Comparison of ENCODE assay signal across 18 cellular contexts in the genomic region with DNA sequence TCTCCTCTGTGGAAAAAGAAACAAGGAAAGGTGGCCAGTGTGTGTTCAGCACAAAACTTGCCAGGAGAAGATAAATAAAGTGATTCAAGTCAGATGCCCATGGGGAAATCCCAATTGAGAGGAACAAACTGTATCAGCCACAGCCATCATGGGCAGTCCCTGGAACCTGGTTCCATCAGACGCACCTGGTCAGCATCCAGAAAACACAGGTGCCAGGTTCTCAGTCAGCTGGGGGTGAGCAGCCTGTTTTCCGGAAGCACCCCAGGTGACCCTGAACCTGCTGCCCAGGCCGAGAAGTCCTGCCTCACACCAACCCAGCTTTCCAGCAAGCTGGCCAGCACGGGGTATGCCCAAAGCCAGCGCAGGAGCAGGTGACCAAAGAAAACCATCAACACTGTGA. TPM values are rescaled to one million over a fixed set of nuclear protein-coding genes. Genes with fewer than 3 reads are reported as not detected.
A peak's percentile ranks its signal among the peaks of the same experiment; 100 is the strongest.
DNase-seq lines count a peak whose midpoint lies in the region; ATAC-seq and TF ChIP-seq lines count a peak whose summit lies in the region.
"Had no signal": no experiment of that assay in that cellular context is flagged by ENCODE, and none has a peak within 500 bp of the region (broad histone marks: within the 10 kb centered on the region; RNA-seq: fewer than 3 reads in every experiment).

No MANE protein-coding gene starts in this region.

- H3K4me3 ChIP-seq in lower lobe of right lung (no peak overlapping the region), gastrocnemius medialis (no peak overlapping the region)
- H3K4me3 ChIP-seq: K562 had no signal

- no peaks in the 10 kb centered on the region for H3K4me1 Mint-ChIP-seq in activated T-helper 17 cell treated with anti-CD3 and anti-CD28 coated beads, Interleukin-2, amount 50 U/mL, for 72 hours
- H3K4me1 Mint-ChIP-seq: CD14-positive monocyte, naive B cell had no signal

- no peaks in the 10 kb centered on the region for H3K36me3 Mint-ChIP-seq in activated T-helper 17 cell treated with anti-CD3 and anti-CD28 coated beads, Interleukin-2, amount 50 U/mL, for 72 hours (ENCODE audit: low read depth)
- H3K36me3 Mint-ChIP-seq: CD14-positive monocyte, naive B cell had no signal

- no peaks in the 10 kb centered on the region for H3K27me3 ChIP-seq in lower lobe of right lung (ENCODE audit: low read depth)
- no peaks in the 10 kb centered on the region for H3K27me3 ChIP-seq in gastrocnemius medialis

- DNase-seq in G401 (ENCODE audit: low spot score) (peak; percentile 94), lower lobe of right lung (peak; percentile 45), gastrocnemius medialis (no peak), GDM1 (lab: John Stamatoyannopoulos, UW) (no peak), NCI-H1105 treated with DMSO at 0.1 percent for 48 hours (lab: John Stamatoyannopoulos, UW) (no peak), hippocampal formation (lab: John Stamatoyannopoulos, UW) (no peak)
- DNase-seq: activated CD4-positive, alpha-beta memory T cell treated with anti-CD3 and anti-CD28 coated beads, Interleukin-2, amount 10 ng/mL, durations not matched to agents 7 days and 5 days; activated naive CD4-positive, alpha-beta T cell treated with anti-CD3 and anti-CD28 coated beads for 36 hours; amniotic stem cell; naive B cell; NCI-H1694 treated with DMSO at 0.1 percent for 48 hours; right cardiac atrium; stimulated activated naive CD8-positive, alpha-beta T cell treated with anti-CD3 and anti-CD28 coated beads, Interleukin-15, amount 100 ng/mL, for 72 hours; T1000 had no signal

- no peak for TF ChIP-seq CTCF in lower lobe of right lung (IDR thresholded peaks at IDR 0.05)
- TF ChIP-seq CTCF in gastrocnemius medialis (IDR thresholded peaks at IDR 0.05 in 4 of 5, conservative IDR thresholded peaks at IDR 0.05 in 1 of 5): no peak

- no peaks in the 10 kb centered on the region for H3K36me3 ChIP-seq in lower lobe of right lung
- H3K36me3 ChIP-seq in gastrocnemius medialis: no peaks in the 10 kb centered on the region

- TF ChIP-seq POLR2A in gastrocnemius medialis (IDR thresholded peaks at IDR 0.05): no peak

- intact Hi-C loops in lower lobe of right lung (cut with DNase I) (no loop called here), gastrocnemius medialis (cut with DNase I; ENCODE audit: low total_unique reads) (no loop called here)

- no peaks in the 10 kb centered on the region for H3K9me3 Mint-ChIP-seq in activated T-helper 17 cell treated with anti-CD3 and anti-CD28 coated beads, Interleukin-2, amount 50 U/mL, for 72 hours
- H3K9me3 Mint-ChIP-seq: activated CD4-positive, alpha-beta memory T cell treated with anti-CD3 and anti-CD28 coated beads, Interleukin-2, amount 10 ng/mL, durations not matched to agents 7 days and 5 days; activated naive CD4-positive, alpha-beta T cell treated with anti-CD3 and anti-CD28 coated beads for 36 hours; dendritic cell treated with granulocyte-macrophage colony-stimulating factor and Interleukin-4, amounts not matched to agents 40 ng/mL and 50 ng/mL, for 4 days; stimulated activated naive CD8-positive, alpha-beta T cell treated with anti-CD3 and anti-CD28 coated beads, Interleukin-15, amount 100 ng/mL, for 72 hours had no signal

- H3K27ac ChIP-seq in lower lobe of right lung: no peak overlapping the region
- H3K27ac ChIP-seq in gastrocnemius medialis: peak overlapping the region in 1 of 4 donors; percentile 57

- no peaks in the 10 kb centered on the region for H3K27me3 Mint-ChIP-seq in activated T-helper 17 cell treated with anti-CD3 and anti-CD28 coated beads, Interleukin-2, amount 50 U/mL, for 72 hours
- H3K27me3 Mint-ChIP-seq: stimulated activated naive CD8-positive, alpha-beta T cell treated with anti-CD3 and anti-CD28 coated beads, Interleukin-15, amount 100 ng/mL, for 72 hours had no signal

- in situ Hi-C loops in G401 (cut with HindIII; ENCODE audit: low sequenced_read_pairs) (no loop called here), gastrocnemius medialis (cut with MboI; ENCODE audit: low sequenced_read_pairs in 4 of 4) (no loop called here)

- ATAC-seq in activated T-helper 17 cell treated with anti-CD3 and anti-CD28 coated beads, Interleukin-2, amount 50 U/mL, for 72 hours (replicated peaks): no peak
- ATAC-seq in lower lobe of right lung (peak in 1 of 2 donors; percentile 56), gastrocnemius medialis (peak; percentile 44 to 60)
- ATAC-seq: K562; right cardiac atrium; stimulated activated naive CD8-positive, alpha-beta T cell treated with anti-CD3 and anti-CD28 coated beads, Interleukin-15, amount 100 ng/mL, for 72 hours had no signal

- H3K9me3 ChIP-seq in lower lobe of right lung (no peaks in the 10 kb centered on the region), gastrocnemius medialis (no peaks in the 10 kb centered on the region)

- H3K27ac Mint-ChIP-seq in activated T-helper 17 cell treated with anti-CD3 and anti-CD28 coated beads, Interleukin-2, amount 50 U/mL, for 72 hours: peak overlapping the region; percentile 18
- H3K27ac Mint-ChIP-seq: activated CD4-positive, alpha-beta memory T cell treated with anti-CD3 and anti-CD28 coated beads, Interleukin-2, amount 10 ng/mL, durations not matched to agents 7 days and 5 days; activated naive CD4-positive, alpha-beta T cell treated with anti-CD3 and anti-CD28 coated beads for 36 hours; CD14-positive monocyte; dendritic cell treated with granulocyte-macrophage colony-stimulating factor and Interleukin-4, amounts not matched to agents 40 ng/mL and 50 ng/mL, for 4 days; stimulated activated naive CD8-positive, alpha-beta T cell treated with anti-CD3 and anti-CD28 coated beads, Interleukin-15, amount 100 ng/mL, for 72 hours had no signal

- H3K4me3 Mint-ChIP-seq in activated T-helper 17 cell treated with anti-CD3 and anti-CD28 coated beads, Interleukin-2, amount 50 U/mL, for 72 hours: no peak overlapping the region
- H3K4me3 Mint-ChIP-seq: activated CD4-positive, alpha-beta memory T cell treated with anti-CD3 and anti-CD28 coated beads, Interleukin-2, amount 10 ng/mL, durations not matched to agents 7 days and 5 days; activated naive CD4-positive, alpha-beta T cell treated with anti-CD3 and anti-CD28 coated beads for 36 hours; dendritic cell treated with granulocyte-macrophage colony-stimulating factor and Interleukin-4, amounts not matched to agents 40 ng/mL and 50 ng/mL, for 4 days; naive B cell; stimulated activated naive CD8-positive, alpha-beta T cell treated with anti-CD3 and anti-CD28 coated beads, Interleukin-15, amount 100 ng/mL, for 72 hours had no signal

- H3K4me1 ChIP-seq in lower lobe of right lung: peaks cover 20% of the 10 kb centered on the region
- peaks cover 14 to 24% of the 10 kb centered on the region in 2 donors for H3K4me1 ChIP-seq in gastrocnemius medialis

RNA-seq across cellular contexts. Expression of a gene that starts 30.5 kb away (rescaled TPM):
- 6.7 and 7.0 TPM in 2 replicates for total RNA-seq in G401 (2014; rRNA removed; shearing (Covaris generic))
- 1 to 10 TPM; 2.0 to 8.6 TPM for total RNA-seq in activated T-helper 17 cell treated with anti-CD3 and anti-CD28 coated beads, Interleukin-2, amount 50 U/mL, for 72 hours
- 33.3 TPM for total RNA-seq in lower lobe of right lung
- total RNA-seq in gastrocnemius medialis: 1 to 10 TPM; 4.2 to 6.9 (median 5.2) TPM

Comparison
In these comparisons a context has a peak if more than half of its experiments do, and no peak if none do; other contexts are left out.
1. DNase-seq: peak in G401 (single experiment) and lower lobe of right lung (single experiment); none in gastrocnemius medialis (0 of 2), GDM1 (single experiment), NCI-H1105 treated with DMSO at 0.1 percent for 48 hours (single experiment) and hippocampal formation (0 of 2).